ENCODE assay signal across 10 cellular contexts in the genomic region with DNA sequence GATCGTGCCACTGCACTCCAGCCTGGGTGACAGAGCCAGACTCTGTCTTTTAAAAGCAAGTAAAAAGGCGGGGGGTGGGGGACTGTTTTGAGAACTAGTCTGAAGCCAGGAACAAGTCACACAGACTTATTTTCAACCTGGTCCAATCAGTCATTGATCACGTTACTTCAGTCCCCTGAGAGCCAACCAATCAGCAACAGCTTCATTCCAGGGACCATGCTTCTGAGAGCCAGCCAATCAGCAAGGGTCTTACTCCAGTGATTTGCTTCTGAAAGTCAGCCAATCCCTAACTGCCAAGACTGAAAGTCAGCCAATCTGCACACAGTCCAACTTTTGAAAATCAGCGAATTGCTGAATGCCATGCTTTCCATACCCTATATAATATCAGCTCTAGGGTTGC. TPM values are rescaled to one million over a fixed set of nuclear protein-coding genes. Genes with fewer than 3 reads are reported as not detected.
DNase-seq lines count a peak whose midpoint lies in the region; ATAC-seq, FAIRE-seq and TF ChIP-seq lines count a peak whose summit lies in the region.
"Had no signal": no experiment of that assay in that cellular context is flagged by ENCODE, and none has a peak within 500 bp of the region (broad histone marks: within the 10 kb centered on the region; RNA-seq: fewer than 3 reads in every experiment).

No MANE protein-coding gene starts in this region.

- no peaks in the 10 kb centered on the region for H3K27me3 ChIP-seq in uterus

- FAIRE-seq in GM18507 (lab: Jason Lieb, UNC), result peak; percentile 36

- CTCF ChIA-PET in RWPE1 (lab: Yijun Ruan, JAX), result no interaction called here

- intact Hi-C loops in uterus (cut with DNase I; ENCODE audit: low total_unique reads), result no loop called here

- H3K4me1 ChIP-seq in uterus, result no peaks in the 10 kb centered on the region

- ATAC-seq in HG02970 (IDR thresholded peaks at IDR 0.05; ENCODE audit: low FRiP score, unreplicated experiment), result no peak

- no peaks in the 10 kb centered on the region for H3K36me3 ChIP-seq in uterus

- POLR2A ChIA-PET in RWPE1 (lab: Yijun Ruan, JAX; ENCODE audit: low non-redundant PET), result no interaction called here

- no peak for TF ChIP-seq CTCF in RWPE1 (conservative IDR thresholded peaks at IDR 0.05; ENCODE audit: low read depth)
- no peak for TF ChIP-seq CTCF in fibroblast of the aortic adventitia (IDR thresholded peaks at IDR 0.05; ENCODE audit: insufficient read depth, low read length)
- no peak for TF ChIP-seq CTCF in uterus (IDR thresholded peaks at IDR 0.05)

- H3K27ac ChIP-seq in RWPE1 (no peak overlapping the region), uterus (no peak overlapping the region)
- H3K27ac ChIP-seq: VCaP had no signal

- no peaks in the 10 kb centered on the region for H3K9me3 ChIP-seq in uterus

- TF ChIP-seq POLR2A in uterus (IDR thresholded peaks at IDR 0.05), result no peak

- H3K4me3 ChIP-seq in fibroblast of the aortic adventitia (ENCODE audit: low read depth, low read length), result no peak overlapping the region
- no peak overlapping the region for H3K4me3 ChIP-seq in uterus

- DNase-seq in Ammon's horn (ENCODE audit: low spot score) (peak; percentile 61), GM18507 (ENCODE audit: extremely low spot score, insufficient read length, low read depth) (no peak), RWPE1 (ENCODE audit: low spot score) (peak; percentile 59), fibroblast of the aortic adventitia (ENCODE audit: low read depth) (peak; percentile 65), NCI-H2227 treated with DMSO at 0.1 percent for 48 hours (lab: John Stamatoyannopoulos, UW) (no peak), uterus (no peak), DMS153 treated with DMSO at 0.1 percent for 48 hours (lab: John Stamatoyannopoulos, UW; ENCODE audit: unreplicated experiment) (no peak)
- DNase-seq: effector CD8-positive, alpha-beta T cell had no signal

RNA-seq across cellular contexts. Expression of gene C15orf39, which starts 48.6 kb away (rescaled TPM):
- 3.1 and 8.1 TPM in 2 replicates for total RNA-seq in fibroblast of the aortic adventitia (ENCODE audit: low replicate concordance)
- 10 to 100 TPM in 2 of 4 donors, 1 to 10 TPM in 2; 4.6 to 43.9 (median 14.1) TPM for total RNA-seq in uterus

Comparison
In these comparisons a context has a peak if more than half of its experiments do, and no peak if none do; other contexts are left out.
1. DNase-seq: peak in Ammon's horn (single experiment), RWPE1 (single experiment) and fibroblast of the aortic adventitia (single experiment); none in GM18507 (single experiment), NCI-H2227 treated with DMSO at 0.1 percent for 48 hours (single experiment), uterus (0 of 2) and DMS153 treated with DMSO at 0.1 percent for 48 hours (single experiment).